In the genomic region with DNA sequence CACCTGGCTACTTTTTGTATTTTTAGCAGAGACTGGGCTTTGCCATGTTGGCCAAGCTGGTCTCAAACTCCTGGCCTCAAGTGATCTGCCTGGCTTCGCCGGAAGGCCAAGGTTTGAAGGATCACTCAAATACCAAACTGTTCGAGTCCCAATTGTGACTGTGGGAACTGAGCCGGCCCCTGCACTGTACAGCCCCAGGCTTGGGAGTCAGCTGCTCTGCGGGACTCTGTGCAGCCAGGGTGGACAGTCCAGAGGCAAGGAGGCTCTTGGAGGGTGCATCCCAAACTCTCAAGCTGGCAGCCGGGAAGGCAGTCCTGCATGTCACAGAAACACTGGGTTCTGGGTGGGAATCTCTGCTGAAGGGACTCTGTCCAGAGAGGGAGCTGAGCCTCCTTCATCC, we compare ENCODE assay signal across 25 cellular contexts.
"Had no signal": no experiment of that assay in that cellular context is flagged by ENCODE, and none has a peak within 500 bp of the region (broad histone marks: within the 10 kb centered on the region; RNA-seq: fewer than 3 reads in every experiment).

No MANE protein-coding gene starts in this region.

- H3K27ac ChIP-seq: adrenal gland, body of pancreas, esophagus squamous epithelium, gastroesophageal sphincter had no signal

- FAIRE-seq: colon had no signal

- H3K4me1 ChIP-seq: adrenal gland, body of pancreas, esophagus squamous epithelium, gastroesophageal sphincter had no signal

- DNase-seq: activated CD4-positive, alpha-beta memory T cell treated with anti-CD3 and anti-CD28 coated beads for 36 hours; activated CD4-positive, alpha-beta T cell treated with anti-CD3 and anti-CD28 coated beads for 36 hours; activated CD4-positive, alpha-beta T cell treated with anti-CD3 and anti-CD28 coated beads, Interleukin-2, amount 10 ng/mL, durations not matched to agents 24 days and 14 days; activated CD4-positive, CD25-positive, alpha-beta regulatory T cell; activated CD4-positive, CD25-positive, alpha-beta regulatory T cell treated with anti-CD3 and anti-CD28 coated beads, Interleukin-2, amount 50 U/mL, for 72 hours; activated effector memory CD4-positive, alpha-beta T cell treated with anti-CD3 and anti-CD28 coated beads, Interleukin-2, amount 50 U/mL, for 16 hours; activated naive CD4-positive, alpha-beta T cell treated with anti-CD3 and anti-CD28 coated beads for 36 hours; activated naive CD8-positive, alpha-beta T cell treated with anti-CD3 and anti-CD28 coated beads for 36 hours; activated naive CD8-positive, alpha-beta T cell treated with anti-CD3 and anti-CD28 coated beads, Interleukin-2, amount 50 U/mL, for 24 hours; activated T-cell treated with anti-CD3 and anti-CD28 coated beads, Interleukin-2, amount 50 U/mL, for 1 hour; activated T-cell treated with anti-CD3 and anti-CD28 coated beads, Interleukin-2, amount 50 U/mL, for 48 hours; adrenal gland; amygdala; aorta; body of pancreas; caudate nucleus; cortex of kidney; dermis blood vessel endothelial cell; effector CD4-positive, alpha-beta T cell; effector memory CD8-positive, alpha-beta T cell; esophagus squamous epithelium; foreskin melanocyte; T-helper 2 cell had no signal

- ATAC-seq: activated CD4-positive, alpha-beta T cell treated with anti-CD3 and anti-CD28 coated beads for 36 hours; activated naive CD8-positive, alpha-beta T cell treated with anti-CD3 and anti-CD28 coated beads, Interleukin-2, amount 50 U/mL, for 24 hours; body of pancreas; effector memory CD8-positive, alpha-beta T cell; gastroesophageal sphincter had no signal

- H3K9me3 ChIP-seq: adrenal gland, body of pancreas, esophagus squamous epithelium, gastroesophageal sphincter had no signal

- H3K27me3 ChIP-seq: adrenal gland, body of pancreas, esophagus squamous epithelium, gastroesophageal sphincter had no signal

- H3K4me3 ChIP-seq: adrenal gland, body of pancreas, esophagus squamous epithelium, gastroesophageal sphincter had no signal

- H3K36me3 ChIP-seq: adrenal gland, esophagus squamous epithelium had no signal
